Comparison of ENCODE assay signal across 28 cellular contexts in the genomic region with DNA sequence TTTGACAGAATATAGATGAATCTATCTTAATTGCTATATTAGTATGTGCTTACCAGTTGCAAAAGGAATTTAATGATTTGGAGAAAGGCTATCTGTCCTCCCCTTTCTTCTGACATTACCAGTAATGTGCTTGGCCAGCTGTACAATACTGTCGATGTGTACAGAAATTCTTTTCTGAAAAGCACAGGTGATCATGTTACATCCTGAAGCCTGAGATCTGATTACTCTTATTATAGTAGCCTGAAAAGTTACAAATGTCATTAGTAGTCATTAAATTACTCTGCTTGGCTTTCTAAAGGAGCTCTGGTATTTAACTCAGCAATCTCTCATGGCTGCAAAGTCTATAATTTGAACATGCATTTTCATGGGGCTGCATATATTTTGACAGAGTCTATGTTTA.
A peak's percentile ranks its signal among the peaks of the same experiment; 100 is the strongest.
DNase-seq lines count a peak whose midpoint lies in the region; ATAC-seq and TF ChIP-seq lines count a peak whose summit lies in the region.
"Had no signal": no experiment of that assay in that cellular context is flagged by ENCODE, and none has a peak within 500 bp of the region (broad histone marks: within the 10 kb centered on the region; RNA-seq: fewer than 3 reads in every experiment).

No MANE protein-coding gene starts in this region.

- no peak for TF ChIP-seq CTCF in osteocyte (IDR thresholded peaks at IDR 0.05)
- no peak for TF ChIP-seq CTCF in foreskin fibroblast (IDR thresholded peaks at IDR 0.05; ENCODE audit: low read depth, low read length)

- H3K9me3 Mint-ChIP-seq in osteocyte (ENCODE audit: unreplicated experiment), result peaks cover 7% of the 10 kb centered on the region
- H3K9me3 Mint-ChIP-seq: central memory CD8-positive, alpha-beta T cell; stimulated activated naive CD8-positive, alpha-beta T cell treated with anti-CD3 and anti-CD28 coated beads, Interleukin-15, Interleukin-2, amounts not matched to agents 100 ng/mL and 50 ng/mL, for 24 hours had no signal

- DNase-seq in NCI-H2171 treated with DMSO at 0.1 percent for 48 hours (lab: John Stamatoyannopoulos, UW), result peak; percentile 23
- no peak for DNase-seq in NCI-H2171 (lab: John Stamatoyannopoulos, UW)
- peak; percentile 11 for DNase-seq in NCI-H1436 (lab: John Stamatoyannopoulos, UW)
- peak; percentile 86 for DNase-seq in SK-N-DZ (ENCODE audit: low spot score)
- DNase-seq in osteocyte (ENCODE audit: extremely low spot score, unreplicated experiment), result no peak
- no peak for DNase-seq in foreskin fibroblast
- DNase-seq in stimulated activated naive CD4-positive, alpha-beta T cell (lab: John Stamatoyannopoulos, UW), result no peak
- DNase-seq: activated CD4-positive, alpha-beta T cell treated with anti-CD3 and anti-CD28 coated beads for 36 hours; activated effector memory CD4-positive, alpha-beta T cell treated with anti-CD3 and anti-CD28 coated beads, Interleukin-2, amount 50 U/mL, for 16 hours; activated naive CD8-positive, alpha-beta T cell treated with anti-CD3 and anti-CD28 coated beads for 36 hours; activated T-cell treated with anti-CD3 and anti-CD28 coated beads for 4 hours; CD4-positive, alpha-beta memory T cell; dermis blood vessel endothelial cell; DMS153; foreskin melanocyte; hippocampal formation; left lung; naive B cell; NCI-H1092; NCI-H526; psoas muscle; uterus had no signal

- peaks cover 57% of the 10 kb centered on the region for H3K36me3 Mint-ChIP-seq in osteocyte (ENCODE audit: unreplicated experiment)

- H3K4me1 Mint-ChIP-seq in osteocyte (ENCODE audit: unreplicated experiment), result peaks cover 20% of the 10 kb centered on the region
- H3K4me1 Mint-ChIP-seq: activated CD4-positive, alpha-beta T cell treated with anti-CD3 and anti-CD28 coated beads for 36 hours; activated naive CD8-positive, alpha-beta T cell treated with anti-CD3 and anti-CD28 coated beads for 36 hours; CD4-positive, alpha-beta memory T cell; central memory CD8-positive, alpha-beta T cell had no signal

- peak overlapping the region; percentile 14 for H3K27ac Mint-ChIP-seq in osteocyte (ENCODE audit: unreplicated experiment)
- H3K27ac Mint-ChIP-seq: activated CD4-positive, alpha-beta T cell treated with anti-CD3 and anti-CD28 coated beads for 36 hours; activated naive CD8-positive, alpha-beta T cell treated with anti-CD3 and anti-CD28 coated beads for 36 hours; CD4-positive, alpha-beta memory T cell; naive B cell; stimulated activated naive CD8-positive, alpha-beta T cell treated with anti-CD3 and anti-CD28 coated beads, Interleukin-15, Interleukin-2, amounts not matched to agents 100 ng/mL and 50 ng/mL, for 24 hours had no signal

- H3K27me3 Mint-ChIP-seq in osteocyte (ENCODE audit: unreplicated experiment), result no peaks in the 10 kb centered on the region
- H3K27me3 Mint-ChIP-seq: activated CD4-positive, alpha-beta T cell treated with anti-CD3 and anti-CD28 coated beads for 36 hours; activated naive CD8-positive, alpha-beta T cell treated with anti-CD3 and anti-CD28 coated beads for 36 hours; CD4-positive, alpha-beta memory T cell; central memory CD8-positive, alpha-beta T cell; naive B cell; stimulated activated naive CD8-positive, alpha-beta T cell treated with anti-CD3 and anti-CD28 coated beads, Interleukin-15, Interleukin-2, amounts not matched to agents 100 ng/mL and 50 ng/mL, for 24 hours had no signal

- no peak overlapping the region for H3K4me3 Mint-ChIP-seq in osteocyte (ENCODE audit: unreplicated experiment)
- H3K4me3 Mint-ChIP-seq: activated CD4-positive, alpha-beta T cell treated with anti-CD3 and anti-CD28 coated beads for 36 hours; activated naive CD8-positive, alpha-beta T cell treated with anti-CD3 and anti-CD28 coated beads for 36 hours; CD4-positive, alpha-beta memory T cell; central memory CD8-positive, alpha-beta T cell; naive B cell; stimulated activated naive CD8-positive, alpha-beta T cell treated with anti-CD3 and anti-CD28 coated beads, Interleukin-15, Interleukin-2, amounts not matched to agents 100 ng/mL and 50 ng/mL, for 24 hours had no signal

- H3K4me3 ChIP-seq in foreskin fibroblast (ENCODE audit: low read depth in 1 of 2, low read length in 2 of 2), result no peak overlapping the region
- H3K4me3 ChIP-seq: ascending aorta, esophagus muscularis mucosa, left lung, psoas muscle, thoracic aorta, uterus had no signal

- ATAC-seq in HG02938 (IDR thresholded peaks at IDR 0.05; ENCODE audit: unreplicated experiment), result no peak
- ATAC-seq: activated CD4-positive, alpha-beta T cell treated with anti-CD3 and anti-CD28 coated beads for 36 hours; left lung; psoas muscle had no signal

Comparison
In these comparisons a context has a peak if more than half of its experiments do, and no peak if none do; other contexts are left out.
1. DNase-seq: peak in NCI-H2171 treated with DMSO at 0.1 percent for 48 hours (single experiment), NCI-H1436 (single experiment) and SK-N-DZ (single experiment); none in NCI-H2171 (single experiment), osteocyte (single experiment), foreskin fibroblast (0 of 2) and stimulated activated naive CD4-positive, alpha-beta T cell (0 of 6).